In the genomic region with DNA sequence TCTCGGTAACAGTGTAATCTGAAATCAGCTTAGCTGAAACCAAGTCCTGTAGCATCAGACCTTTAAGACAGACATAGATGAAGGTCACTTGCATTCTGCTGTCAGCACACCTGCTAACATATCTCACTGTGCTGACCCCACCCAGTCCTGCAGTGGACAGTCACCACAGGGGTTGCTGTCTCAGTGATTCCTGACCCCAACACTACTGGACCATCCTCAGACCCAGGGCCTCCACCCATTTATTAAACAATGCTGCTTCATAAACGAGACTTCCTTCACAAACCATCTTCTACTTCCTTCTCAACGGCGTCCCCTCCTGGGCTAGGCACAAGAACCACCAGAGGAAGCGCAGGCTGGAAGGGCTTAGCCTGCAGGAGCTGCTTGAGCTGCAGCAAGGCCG, we compare ENCODE assay signal across 1 cellular context.
A peak's percentile ranks its signal among the peaks of the same experiment; 100 is the strongest.
TF ChIP-seq lines count a peak whose summit lies in the region.

No MANE protein-coding gene starts in this region.

TF ChIP-seq in HepG2, 621 proteins besides CTCF, POLR2A, EP300 and RAD21:
- TF ChIP-seq ZNF337 (CRISPR knock-in tag; IDR thresholded peaks at IDR 0.05; ENCODE audit: borderline replicate concordance, low read depth) (no peak), RBM22 (optimal IDR thresholded peaks at IDR 0.05; ENCODE audit: low read length) (peak; percentile 23)
